Comparison of ENCODE assay signal across 8 cellular contexts in the genomic region with DNA sequence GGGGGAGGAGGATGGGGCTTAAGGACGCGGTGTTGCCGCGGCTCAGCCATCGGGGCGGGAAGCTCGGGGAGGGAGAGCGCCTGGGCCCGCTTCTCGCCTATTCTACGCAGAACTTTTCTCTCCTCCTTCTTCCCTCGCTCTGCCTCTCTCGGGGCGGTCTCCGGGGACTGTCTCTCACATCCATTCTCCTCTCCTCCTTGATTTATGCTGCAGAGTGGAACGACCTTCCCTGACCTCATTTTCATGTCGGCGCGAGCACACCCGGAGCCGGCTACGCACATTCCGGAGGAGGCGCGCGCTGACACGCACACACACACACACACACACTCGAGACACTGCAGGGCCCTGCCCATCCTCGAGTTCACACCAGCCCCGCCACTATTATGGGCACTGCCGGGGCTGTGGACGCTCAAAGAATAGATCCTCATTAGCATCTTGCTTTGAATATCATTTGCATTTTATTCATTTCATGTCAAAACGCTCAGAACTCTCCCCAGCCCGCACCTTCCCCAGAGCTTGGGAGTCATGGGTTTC.
A peak's percentile ranks its signal among the peaks of the same experiment; 100 is the strongest.
DNase-seq lines count a peak whose midpoint lies in the region; ATAC-seq lines count a peak whose summit lies in the region.

No MANE protein-coding gene starts in this region.

- no peaks in the 10 kb centered on the region for H3K36me3 ChIP-seq in adipocyte (ENCODE audit: control insufficient read depth, insufficient read depth, low read length, severe bottlenecking)

- no peaks in the 10 kb centered on the region for H3K9me3 ChIP-seq in adipocyte (ENCODE audit: control insufficient read depth, low read length)

- ATAC-seq in GM18511 (IDR thresholded peaks at IDR 0.05; ENCODE audit: unreplicated experiment) (no peak), GM18870 (IDR thresholded peaks at IDR 0.05; ENCODE audit: unreplicated experiment) (no peak)

- peaks cover 13% of the 10 kb centered on the region for H3K4me1 ChIP-seq in adipocyte (ENCODE audit: control insufficient read depth, insufficient read depth, low read length)

- peak; percentile 67 for DNase-seq in activated CD8-positive, alpha-beta memory T cell treated with anti-CD3 and anti-CD28 coated beads for 24 hours
- DNase-seq in activated CD8-positive, alpha-beta memory T cell treated with anti-CD3 and anti-CD28 coated beads, Interleukin-2, amount 50 U/mL, for 4 hours, result no peak
- DNase-seq in adipocyte (ENCODE audit: low read depth) (peak; percentile 33), kidney tubule cell (ENCODE audit: low spot score) (peak; percentile 16), superior temporal gyrus (ENCODE audit: extremely low spot score) (peak; percentile 14)
- no peak for DNase-seq in central memory CD4-positive, alpha-beta T cell

- peaks cover 79% of the 10 kb centered on the region for H3K27me3 ChIP-seq in adipocyte (replicated peaks; ENCODE audit: control insufficient read depth, insufficient read depth, low read length)

- peak overlapping the region; percentile 35 for H3K4me3 ChIP-seq in adipocyte (ENCODE audit: low read length)

- H3K9ac ChIP-seq in adipocyte (ENCODE audit: low read length), result no peak overlapping the region

Comparison
In these comparisons a context has a peak if more than half of its experiments do, and no peak if none do; other contexts are left out.
1. DNase-seq: peak in activated CD8-positive, alpha-beta memory T cell treated with anti-CD3 and anti-CD28 coated beads for 24 hours (single experiment), adipocyte (single experiment), kidney tubule cell (single experiment) and superior temporal gyrus (single experiment); none in activated CD8-positive, alpha-beta memory T cell treated with anti-CD3 and anti-CD28 coated beads, Interleukin-2, amount 50 U/mL, for 4 hours (single experiment) and central memory CD4-positive, alpha-beta T cell (single experiment).